12 cellular contexts compared by ENCODE assay signal in the genomic region with DNA sequence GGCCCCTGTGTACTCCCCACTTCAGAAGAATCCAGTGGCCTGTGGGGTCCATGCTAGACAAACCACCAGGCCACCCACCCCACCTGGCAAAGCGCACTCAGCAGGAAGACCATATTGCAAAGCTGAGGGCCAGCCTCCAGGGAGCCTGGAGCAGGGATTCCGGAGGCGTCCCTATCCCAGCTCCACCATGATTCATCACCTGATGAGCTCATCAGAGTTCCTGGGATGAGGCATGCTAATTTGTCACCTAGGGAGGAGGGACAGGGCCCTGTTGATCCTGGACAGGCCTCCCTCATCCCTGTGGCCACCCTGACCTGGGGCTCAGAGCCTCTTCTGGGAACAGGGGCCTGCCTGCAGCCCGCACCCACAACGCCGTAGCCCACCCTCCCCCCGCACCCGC.
DNase-seq lines count a peak whose midpoint lies in the region; ATAC-seq and TF ChIP-seq lines count a peak whose summit lies in the region.
"Had no signal": no experiment of that assay in that cellular context is flagged by ENCODE, and none has a peak within 500 bp of the region (broad histone marks: within the 10 kb centered on the region; RNA-seq: fewer than 3 reads in every experiment).

No MANE protein-coding gene starts in this region.

- no peaks in the 10 kb centered on the region for H3K9me3 ChIP-seq in GM23248 (ENCODE audit: low read depth)
- H3K9me3 ChIP-seq in NT2/D1 (ENCODE audit: insufficient read depth, low read length): no peaks in the 10 kb centered on the region
- H3K9me3 ChIP-seq in endodermal cell (ENCODE audit: control insufficient read depth, low read length): no peaks in the 10 kb centered on the region
- H3K9me3 ChIP-seq in neural progenitor cell (ENCODE audit: low read depth): no peaks in the 10 kb centered on the region
- H3K9me3 ChIP-seq in CD8-positive, alpha-beta T cell (ENCODE audit: low read length): no peaks in the 10 kb centered on the region
- H3K9me3 ChIP-seq: right lobe of liver had no signal

- H3K4me1 ChIP-seq in GM23248 (ENCODE audit: insufficient read depth): peaks cover 16% of the 10 kb centered on the region
- peaks cover 25% of the 10 kb centered on the region for H3K4me1 ChIP-seq in NT2/D1 (ENCODE audit: insufficient read depth, insufficient read length)
- H3K4me1 ChIP-seq in endodermal cell (ENCODE audit: control insufficient read depth, insufficient read depth, low read length): peaks cover 19% of the 10 kb centered on the region
- H3K4me1 ChIP-seq in neural progenitor cell: peaks cover 36% of the 10 kb centered on the region
- no peaks in the 10 kb centered on the region for H3K4me1 ChIP-seq in CD8-positive, alpha-beta T cell (ENCODE audit: insufficient read depth, low read length)

- H3K4me3 Mint-ChIP-seq in endodermal cell (no peak overlapping the region), neural progenitor cell (no peak overlapping the region)
- no peak overlapping the region for H3K4me3 Mint-ChIP-seq in CD8-positive, alpha-beta T cell
- H3K4me3 Mint-ChIP-seq: activated naive CD4-positive, alpha-beta T cell treated with anti-CD3 and anti-CD28 coated beads, Interleukin-2, amount 10 ng/mL, durations not matched to agents 7 days and 5 days had no signal

- H3K4me3 ChIP-seq in GM23248 (no peak overlapping the region), NT2/D1 (ENCODE audit: insufficient read length, low read depth) (no peak overlapping the region), endodermal cell (ENCODE audit: low read length) (no peak overlapping the region), neural progenitor cell (no peak overlapping the region)
- no peak overlapping the region for H3K4me3 ChIP-seq in CD8-positive, alpha-beta T cell (ENCODE audit: low read depth, low read length)
- H3K4me3 ChIP-seq: right lobe of liver had no signal

- in situ Hi-C loops in GM23248 (cut with MboI): no loop called here

- ATAC-seq in CD8-positive, alpha-beta T cell: no peak
- ATAC-seq: left ventricle myocardium superior had no signal

- no peak overlapping the region for H2AFZ ChIP-seq in GM23248
- no peak overlapping the region for H2AFZ ChIP-seq in neural progenitor cell (replicated peaks)

- TF ChIP-seq CTCF in endodermal cell (conservative IDR thresholded peaks at IDR 0.05) (no peak), neural progenitor cell (IDR thresholded peaks at IDR 0.05) (no peak)
- no peak for TF ChIP-seq CTCF in CD8-positive, alpha-beta T cell (IDR thresholded peaks at IDR 0.05)

- H3K27ac Mint-ChIP-seq in endodermal cell (peak overlapping the region; percentile 89), neural progenitor cell (peak overlapping the region; percentile 59)
- no peak overlapping the region for H3K27ac Mint-ChIP-seq in CD8-positive, alpha-beta T cell
- H3K27ac Mint-ChIP-seq: activated naive CD4-positive, alpha-beta T cell treated with anti-CD3 and anti-CD28 coated beads, Interleukin-2, amount 10 ng/mL, durations not matched to agents 7 days and 5 days had no signal

- H3K9ac ChIP-seq in GM23248: no peak overlapping the region
- H3K9ac ChIP-seq in NT2/D1 (ENCODE audit: insufficient read length, low read depth): no peak overlapping the region
- H3K9ac ChIP-seq in endodermal cell (ENCODE audit: extremely low read depth, low read length, poor library complexity, severe bottlenecking): no peak overlapping the region
- no peak overlapping the region for H3K9ac ChIP-seq in neural progenitor cell

- H3K4me2 ChIP-seq in GM23248 (ENCODE audit: unreplicated experiment): no peak overlapping the region
- no peak overlapping the region for H3K4me2 ChIP-seq in neural progenitor cell

- H4K20me1 ChIP-seq in GM23248 (ENCODE audit: insufficient read depth): no peaks in the 10 kb centered on the region; the same call in 1 of the 2 replicates
- peaks cover 57% of the 10 kb centered on the region for H4K20me1 ChIP-seq in neural progenitor cell (ENCODE audit: low read depth)

- H3F3A ChIP-seq in GM23248 (ENCODE audit: insufficient read depth) (0 out of 2 replicates have a peak, but pooled peaks cover 12% of the 10 kb centered on the region), neural progenitor cell (ENCODE audit: low read depth) (peaks cover 22% of the 10 kb centered on the region)

- H3K9me3 Mint-ChIP-seq in endodermal cell: no peaks in the 10 kb centered on the region
- H3K9me3 Mint-ChIP-seq in neural progenitor cell: no peaks in the 10 kb centered on the region
- H3K9me3 Mint-ChIP-seq in CD8-positive, alpha-beta T cell: no peaks in the 10 kb centered on the region
- H3K9me3 Mint-ChIP-seq: activated naive CD4-positive, alpha-beta T cell treated with anti-CD3 and anti-CD28 coated beads, Interleukin-2, amount 10 ng/mL, durations not matched to agents 7 days and 5 days had no signal

- no peaks in the 10 kb centered on the region for H3K27me3 ChIP-seq in GM23248 (replicated peaks; ENCODE audit: insufficient read depth)
- H3K27me3 ChIP-seq in NT2/D1 (ENCODE audit: insufficient read depth, insufficient read length): no peaks in the 10 kb centered on the region
- no peaks in the 10 kb centered on the region for H3K27me3 ChIP-seq in endodermal cell (ENCODE audit: control insufficient read depth, insufficient read depth, low read length, poor library complexity, severe bottlenecking)
- no peaks in the 10 kb centered on the region for H3K27me3 ChIP-seq in neural progenitor cell
- H3K27me3 ChIP-seq in CD8-positive, alpha-beta T cell (ENCODE audit: insufficient read depth, low read length): no peaks in the 10 kb centered on the region
- H3K27me3 ChIP-seq: right lobe of liver had no signal

- H3K4me1 Mint-ChIP-seq in endodermal cell (peaks cover 38% of the 10 kb centered on the region), neural progenitor cell (peaks cover 80% of the 10 kb centered on the region)
- peaks cover 18% of the 10 kb centered on the region for H3K4me1 Mint-ChIP-seq in CD8-positive, alpha-beta T cell (ENCODE audit: low read depth)
- H3K4me1 Mint-ChIP-seq: activated naive CD4-positive, alpha-beta T cell treated with anti-CD3 and anti-CD28 coated beads, Interleukin-2, amount 10 ng/mL, durations not matched to agents 7 days and 5 days had no signal

- no peaks in the 10 kb centered on the region for H3K36me3 Mint-ChIP-seq in endodermal cell (ENCODE audit: low read depth)
- H3K36me3 Mint-ChIP-seq in neural progenitor cell: peaks cover 6% of the 10 kb centered on the region
- H3K36me3 Mint-ChIP-seq in CD8-positive, alpha-beta T cell: peaks cover 13% of the 10 kb centered on the region
- H3K36me3 Mint-ChIP-seq: activated naive CD4-positive, alpha-beta T cell treated with anti-CD3 and anti-CD28 coated beads, Interleukin-2, amount 10 ng/mL, durations not matched to agents 7 days and 5 days had no signal

- 30 to 71% methylated on average over 3 to 7 of the region's 8 CpGs for WGBS in GM23248 (ENCODE audit: low coverage in 1 of 2, low lambda C conversion rate in 2 of 2, missing lambda C conversion rate in 2 of 2), 2 experiments
- WGBS in endodermal cell (ENCODE audit: insufficient coverage in 1 of 2, insufficient read length in 1 of 2), 2 experiments: 72% methylated on average over 6 of the region's 8 CpGs; no CpG with 5 or more reads in 1 of the 2 experiments

- intact Hi-C loops in CD8-positive, alpha-beta T cell (cut with DNase I, micrococcal nuclease): no loop called here

- CTCF ChIA-PET in CD8-positive, alpha-beta T cell (lab: Charles Lee): interaction anchor here (1.7 kb wide), 1 partner anchor 24 kb away, joined by 5 read pairs; no protein-coding TSS in a partner anchor

- POLR2A ChIA-PET in CD8-positive, alpha-beta T cell (lab: Charles Lee): no interaction called here

- H3K36me3 ChIP-seq in GM23248 (ENCODE audit: low read depth) (no peaks in the 10 kb centered on the region), NT2/D1 (ENCODE audit: insufficient read depth, insufficient read length, low read length) (peaks cover 22% of the 10 kb centered on the region), endodermal cell (ENCODE audit: control insufficient read depth, insufficient read depth, low read length) (peaks cover 8% of the 10 kb centered on the region), neural progenitor cell (no peaks in the 10 kb centered on the region)
- no peaks in the 10 kb centered on the region for H3K36me3 ChIP-seq in CD8-positive, alpha-beta T cell (ENCODE audit: insufficient read depth, low read length)

- H3K27ac ChIP-seq in GM23248: no peak overlapping the region
- no peak overlapping the region for H3K27ac ChIP-seq in endodermal cell (ENCODE audit: low read depth, low read length)
- no peak overlapping the region for H3K27ac ChIP-seq in neural progenitor cell
- H3K27ac ChIP-seq in CD8-positive, alpha-beta T cell (ENCODE audit: low read depth, low read length): no peak overlapping the region
- H3K27ac ChIP-seq: right lobe of liver had no signal

- DNase-seq in GM23248: peak; percentile 90
- peak; percentile 54 for DNase-seq in NT2/D1 (ENCODE audit: low read depth, low spot score)
- DNase-seq in endodermal cell: peak; percentile 82
- DNase-seq in neural progenitor cell (ENCODE audit: low spot score): no peak
- DNase-seq in NCI-H1092 treated with DMSO at 0.1 percent for 48 hours (lab: John Stamatoyannopoulos, UW): no peak
- DNase-seq in CD8-positive, alpha-beta T cell: no peak
- DNase-seq in NCI-H510A (lab: John Stamatoyannopoulos, UW): no peak
- no peak for DNase-seq in activated naive CD4-positive, alpha-beta T cell treated with Interleukin-2 at 50 U/mL for 16 hours
- DNase-seq: activated naive CD4-positive, alpha-beta T cell treated with anti-CD3 and anti-CD28 coated beads, Interleukin-2, amount 10 ng/mL, durations not matched to agents 7 days and 5 days; left ventricle myocardium superior; NCI-H1048; right lobe of liver had no signal

- H3K27me3 Mint-ChIP-seq in endodermal cell (ENCODE audit: insufficient read depth): no peaks in the 10 kb centered on the region
- peaks cover 2% of the 10 kb centered on the region for H3K27me3 Mint-ChIP-seq in neural progenitor cell (ENCODE audit: insufficient read depth, low read depth)
- H3K27me3 Mint-ChIP-seq in CD8-positive, alpha-beta T cell (ENCODE audit: low read depth): no peaks in the 10 kb centered on the region
- H3K27me3 Mint-ChIP-seq: activated naive CD4-positive, alpha-beta T cell treated with anti-CD3 and anti-CD28 coated beads, Interleukin-2, amount 10 ng/mL, durations not matched to agents 7 days and 5 days had no signal

- H3K79me2 ChIP-seq in GM23248 (ENCODE audit: insufficient read depth): peaks cover 61% of the 10 kb centered on the region
- peaks cover 44% of the 10 kb centered on the region for H3K79me2 ChIP-seq in neural progenitor cell (ENCODE audit: low read depth)

- no peaks in the 10 kb centered on the region for H3K9me2 ChIP-seq in GM23248 (ENCODE audit: insufficient read depth)

Comparison
In these comparisons a context has a peak if more than half of its experiments do, and no peak if none do; other contexts are left out.
1. DNase-seq: peak in GM23248 (single experiment), NT2/D1 (single experiment) and endodermal cell (single experiment); none in neural progenitor cell (single experiment), NCI-H1092 treated with DMSO at 0.1 percent for 48 hours (single experiment), CD8-positive, alpha-beta T cell (0 of 7), NCI-H510A (single experiment) and activated naive CD4-positive, alpha-beta T cell treated with Interleukin-2 at 50 U/mL for 16 hours (single experiment).